In genomic region chr22:44718418-44718817, GRCh38 we compare ENCODE assay signal across 28 cellular contexts. TPM values are rescaled to one million over a fixed set of nuclear protein-coding genes. Genes with fewer than 3 reads are reported as not detected.
DNase-seq lines count a peak whose midpoint lies in the region; ATAC-seq, FAIRE-seq and TF ChIP-seq lines count a peak whose summit lies in the region.
"Had no signal": no experiment of that assay in that cellular context is flagged by ENCODE, and none has a peak within 500 bp of the region (broad histone marks: within the 10 kb centered on the region; RNA-seq: fewer than 3 reads in every experiment).

No MANE protein-coding gene starts in this region.

- no peaks in the 10 kb centered on the region for H3K79me2 ChIP-seq in OCI-LY7 (ENCODE audit: insufficient read depth, low read depth, low read length)

- no peak for TF ChIP-seq POLR2A in GM12892 (IDR thresholded peaks at IDR 0.05; ENCODE audit: low read depth, low read length)

- no peak for DNase-seq in activated naive CD4-positive, alpha-beta T cell treated with anti-CD3 and anti-CD28 coated beads, Interleukin-2, amount 10 ng/mL, durations not matched to agents 7 days and 5 days
- peak; percentile 17 for DNase-seq in central memory CD4-positive, alpha-beta T cell
- no peak for DNase-seq in globus pallidus (ENCODE audit: low spot score)
- no peak for DNase-seq in GM12892 (ENCODE audit: insufficient read length)
- DNase-seq in OCI-LY7 (ENCODE audit: low spot score), result no peak
- DNase-seq: activated CD4-positive, alpha-beta T cell treated with anti-CD3 and anti-CD28 coated beads for 48 hours; activated naive CD4-positive, alpha-beta T cell treated with anti-CD3 and anti-CD28 coated beads, Interleukin-2, amount 50 U/mL, for 16 hours; effector CD8-positive, alpha-beta T cell; GDM1; kidney glomerular epithelial cell; mammary epithelial cell; NCI-H146; NCI-H2171 treated with DMSO at 0.1 percent for 48 hours; nucleus accumbens; OCI-M1; Right ventricle myocardium superior; stimulated activated CD4-positive, alpha-beta T cell treated with anti-CD3 and anti-CD28 coated beads, Interleukin-4, amount 100 ng/mL, for 4 hours; substantia nigra; T-cell; uterus had no signal

- no TSS peak for BruUV-seq in OCI-LY7 (replicated peaks; lab: Mats Ljungman, UMichigan)

- H3K27me3 Mint-ChIP-seq in activated naive CD4-positive, alpha-beta T cell treated with anti-CD3 and anti-CD28 coated beads, Interleukin-2, amount 50 U/mL, for 24 hours, result no peaks in the 10 kb centered on the region
- H3K27me3 Mint-ChIP-seq in activated naive CD4-positive, alpha-beta T cell treated with anti-CD3 and anti-CD28 coated beads, Interleukin-2, amount 10 ng/mL, durations not matched to agents 7 days and 5 days, result no peaks in the 10 kb centered on the region
- H3K27me3 Mint-ChIP-seq: T-cell had no signal

- intact Hi-C loops in OCI-LY7 (cut with micrococcal nuclease; ENCODE audit: unreplicated experiment), result no loop called here

- TF ChIP-seq CTCF in OCI-LY7 (conservative IDR thresholded peaks at IDR 0.05; ENCODE audit: low read length), result no peak

- H3K27ac ChIP-seq in OCI-LY7 (ENCODE audit: low read depth, low read length, poor library complexity, severe bottlenecking), result no peak overlapping the region
- H3K27ac ChIP-seq: esophagus muscularis mucosa, uterus had no signal

- H3K27ac Mint-ChIP-seq in activated naive CD4-positive, alpha-beta T cell treated with anti-CD3 and anti-CD28 coated beads, Interleukin-2, amount 50 U/mL, for 24 hours, result peak overlapping the region; percentile 4
- H3K27ac Mint-ChIP-seq in activated naive CD4-positive, alpha-beta T cell treated with anti-CD3 and anti-CD28 coated beads, Interleukin-2, amount 10 ng/mL, durations not matched to agents 7 days and 5 days, result no peak overlapping the region

- CTCF ChIA-PET in activated naive CD4-positive, alpha-beta T cell treated with anti-CD3 and anti-CD28 coated beads, Interleukin-2, amount 10 ng/mL, durations not matched to agents 7 days and 5 days (lab: Charles Lee), result interaction anchor here (0.6 kb wide), 1 partner anchor 130 kb away, joined by 4 read pairs; no protein-coding TSS in a partner anchor
- CTCF ChIA-PET in OCI-LY7 (lab: Charles Lee; ENCODE audit: unreplicated experiment), result no interaction called here

- H3K9me3 ChIP-seq in OCI-LY7 (ENCODE audit: low read length), result no peaks in the 10 kb centered on the region
- H3K9me3 ChIP-seq: esophagus muscularis mucosa, uterus had no signal

- peaks cover 2% of the 10 kb centered on the region for H3K36me3 Mint-ChIP-seq in activated naive CD4-positive, alpha-beta T cell treated with anti-CD3 and anti-CD28 coated beads, Interleukin-2, amount 50 U/mL, for 24 hours
- H3K36me3 Mint-ChIP-seq in activated naive CD4-positive, alpha-beta T cell treated with anti-CD3 and anti-CD28 coated beads, Interleukin-2, amount 10 ng/mL, durations not matched to agents 7 days and 5 days, result no peaks in the 10 kb centered on the region
- H3K36me3 Mint-ChIP-seq: CD14-positive monocyte had no signal

- H3K4me1 ChIP-seq in OCI-LY7 (ENCODE audit: insufficient read depth, low read length, poor library complexity, severe bottlenecking), result no peaks in the 10 kb centered on the region
- H3K4me1 ChIP-seq: uterus had no signal

- FAIRE-seq in GM12892 (lab: Jason Lieb, UNC), result no peak
- FAIRE-seq: astrocyte had no signal

- no peaks in the 10 kb centered on the region for H3K4me1 Mint-ChIP-seq in activated naive CD4-positive, alpha-beta T cell treated with anti-CD3 and anti-CD28 coated beads, Interleukin-2, amount 50 U/mL, for 24 hours
- H3K4me1 Mint-ChIP-seq in activated naive CD4-positive, alpha-beta T cell treated with anti-CD3 and anti-CD28 coated beads, Interleukin-2, amount 10 ng/mL, durations not matched to agents 7 days and 5 days, result peaks cover 5% of the 10 kb centered on the region
- H3K4me1 Mint-ChIP-seq: CD14-positive monocyte had no signal

- H3K4me3 ChIP-seq in OCI-LY7 (ENCODE audit: low read depth, low read length, poor library complexity, severe bottlenecking), result no peak overlapping the region
- H3K4me3 ChIP-seq: esophagus muscularis mucosa, uterus had no signal

- no peaks in the 10 kb centered on the region for H4K20me1 ChIP-seq in OCI-LY7 (ENCODE audit: insufficient read depth, low read length)

- POLR2A ChIA-PET in OCI-LY7 (lab: Charles Lee), result interaction anchor here (0.7 kb wide), 1 partner anchor 249 kb away, joined by 4 read pairs; no protein-coding TSS in a partner anchor

- H3K4me2 ChIP-seq in OCI-LY7 (ENCODE audit: low read length), result no peak overlapping the region

- no peaks in the 10 kb centered on the region for H3K9me3 Mint-ChIP-seq in activated naive CD4-positive, alpha-beta T cell treated with anti-CD3 and anti-CD28 coated beads, Interleukin-2, amount 50 U/mL, for 24 hours
- H3K9me3 Mint-ChIP-seq in activated naive CD4-positive, alpha-beta T cell treated with anti-CD3 and anti-CD28 coated beads, Interleukin-2, amount 10 ng/mL, durations not matched to agents 7 days and 5 days, result no peaks in the 10 kb centered on the region
- H3K9me3 Mint-ChIP-seq: CD14-positive monocyte, T-cell had no signal

- no peak overlapping the region for H3K4me3 Mint-ChIP-seq in activated naive CD4-positive, alpha-beta T cell treated with anti-CD3 and anti-CD28 coated beads, Interleukin-2, amount 50 U/mL, for 24 hours
- no peak overlapping the region for H3K4me3 Mint-ChIP-seq in activated naive CD4-positive, alpha-beta T cell treated with anti-CD3 and anti-CD28 coated beads, Interleukin-2, amount 10 ng/mL, durations not matched to agents 7 days and 5 days
- H3K4me3 Mint-ChIP-seq: CD14-positive monocyte, T-cell had no signal

- H3K36me3 ChIP-seq in OCI-LY7 (ENCODE audit: insufficient read depth, low read length), result no peaks in the 10 kb centered on the region
- H3K36me3 ChIP-seq: esophagus muscularis mucosa, uterus had no signal

- no peak overlapping the region for H2AFZ ChIP-seq in OCI-LY7 (ENCODE audit: low read length)

- H3K9me2 ChIP-seq in OCI-LY7 (ENCODE audit: insufficient read depth, low read length), result no peaks in the 10 kb centered on the region

- ATAC-seq in HG03280 (IDR thresholded peaks at IDR 0.05; ENCODE audit: unreplicated experiment), result peak; percentile 59
- ATAC-seq in HG03139 (IDR thresholded peaks at IDR 0.05; ENCODE audit: unreplicated experiment), result no peak
- ATAC-seq: HCT116 had no signal

RNA-seq across cellular contexts. Expression of gene PRR5, which starts 16.4 kb away (rescaled TPM):
- polyA plus RNA-seq in GM12892 (2012; ENCODE audit: missing spikeins), result 0.66 TPM
- 0.19 and 0.44 TPM in 2 replicates for total RNA-seq in OCI-LY7 (2014; rRNA removed; shearing (Covaris generic))
- total RNA-seq in OCI-LY7 (2022), result 1.5 and 1.8 TPM in 2 replicates

RNA-seq across cellular contexts. Expression of gene ARHGAP8, which starts 34.0 kb away (rescaled TPM):
- polyA plus RNA-seq in GM12892 (2012; ENCODE audit: missing spikeins), result not detected
- not detected in 2 replicates for total RNA-seq in OCI-LY7 (2014; rRNA removed; shearing (Covaris generic))
- total RNA-seq in OCI-LY7 (2022), result not detected in 2 replicates
- total RNA-seq: A673, Right ventricle myocardium superior had no signal
- polyA plus RNA-seq: CD14-positive monocyte had no signal
